In the genomic region with DNA sequence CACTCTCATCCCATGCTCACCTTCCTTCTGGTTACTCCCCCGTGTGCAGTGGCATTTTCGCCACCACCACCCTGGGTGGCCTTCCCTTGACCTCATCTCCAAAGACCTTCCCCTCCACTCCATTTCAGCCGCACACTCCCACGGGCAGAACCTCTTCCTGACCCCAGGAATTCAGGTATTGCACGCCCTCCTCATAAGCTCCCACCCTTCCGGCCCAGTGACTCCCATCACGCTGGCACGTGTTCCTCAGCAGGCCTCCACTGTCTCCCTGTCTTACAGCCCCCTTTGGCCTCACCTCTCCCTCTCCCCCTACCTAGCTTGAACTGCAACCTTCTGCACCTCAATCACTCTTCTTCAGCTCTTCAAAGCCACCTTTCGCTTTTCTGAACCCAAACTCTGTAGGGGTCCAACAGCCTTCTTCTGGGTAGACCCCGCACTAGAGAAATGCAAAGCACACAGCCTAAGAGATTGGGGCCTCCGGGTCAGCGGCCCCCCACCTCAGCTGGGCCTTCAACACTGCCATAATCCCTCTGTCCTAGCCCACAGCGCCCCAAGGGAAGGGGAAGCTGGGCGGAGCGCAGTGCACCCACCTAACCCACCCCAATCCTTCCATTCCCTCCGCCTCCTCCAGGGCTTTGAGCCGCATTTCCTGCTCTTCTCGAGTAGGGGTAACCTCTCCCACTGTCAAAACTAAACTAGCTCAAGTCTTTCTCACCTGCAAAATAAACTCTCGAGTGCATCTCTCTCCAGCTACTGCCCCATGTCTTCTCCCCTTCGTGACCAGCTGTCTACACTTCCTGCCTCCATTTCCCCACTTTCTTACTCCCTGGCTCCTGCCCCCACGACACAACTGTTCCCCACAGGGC, we compare ENCODE assay signal across 10 cellular contexts. TPM values are rescaled to one million over a fixed set of nuclear protein-coding genes. Genes with fewer than 3 reads are reported as not detected.
DNase-seq lines count a peak whose midpoint lies in the region; ATAC-seq and TF ChIP-seq lines count a peak whose summit lies in the region.
"Had no signal": no experiment of that assay in that cellular context is flagged by ENCODE, and none has a peak within 500 bp of the region (broad histone marks: within the 10 kb centered on the region; RNA-seq: fewer than 3 reads in every experiment).

No MANE protein-coding gene starts in this region.

- POLR2A ChIA-PET in RWPE1 (lab: Yijun Ruan, JAX; ENCODE audit: low non-redundant PET), result no interaction called here

- H3K36me3 ChIP-seq in left ventricle myocardium inferior, result no peaks in the 10 kb centered on the region
- no peaks in the 10 kb centered on the region for H3K36me3 ChIP-seq in iPS-15b (ENCODE audit: control insufficient read depth, insufficient read depth, low read length)
- H3K36me3 ChIP-seq in gastroesophageal sphincter, result no peaks in the 10 kb centered on the region

- H3K27ac ChIP-seq in left ventricle myocardium inferior (replicated peaks) (no peak overlapping the region), RWPE1 (peak overlapping the region; percentile 82), gastroesophageal sphincter (no peak overlapping the region)

- CTCF ChIA-PET in RWPE1 (lab: Yijun Ruan, JAX), result interaction anchor here (1.1 kb wide), 1 partner anchor 84 kb away, joined by 5 read pairs; no protein-coding TSS in a partner anchor

- TF ChIP-seq CTCF in left ventricle myocardium inferior (IDR thresholded peaks at IDR 0.05; ENCODE audit: borderline replicate concordance), result no peak
- TF ChIP-seq CTCF in RWPE1 (conservative IDR thresholded peaks at IDR 0.05; ENCODE audit: low read depth), result no peak
- no peak for TF ChIP-seq CTCF in gastroesophageal sphincter (IDR thresholded peaks at IDR 0.05)

- TF ChIP-seq EP300 in gastroesophageal sphincter (IDR thresholded peaks at IDR 0.05), result no peak

- TF ChIP-seq POLR2A in gastroesophageal sphincter (IDR thresholded peaks at IDR 0.05), result no peak

- DNase-seq in left ventricle myocardium inferior (no peak), Right ventricle myocardium superior (no peak), RWPE1 (ENCODE audit: low spot score) (no peak), hippocampal formation (lab: John Stamatoyannopoulos, UW) (no peak)

- peak overlapping the region; percentile 81 for H3K9ac ChIP-seq in iPS-15b (ENCODE audit: low read depth, low read length)

- 80 to 82% methylated on average over 5 to 16 of the region's 21 CpGs for WGBS in gastroesophageal sphincter (ENCODE audit: low coverage in 1 of 2), 2 donors

- peaks cover 3% of the 10 kb centered on the region for H3K27me3 ChIP-seq in left ventricle myocardium inferior (ENCODE audit: low read depth)
- peaks cover 6% of the 10 kb centered on the region for H3K27me3 ChIP-seq in iPS-15b (ENCODE audit: control insufficient read depth, insufficient read depth, low read length)
- no peaks in the 10 kb centered on the region for H3K27me3 ChIP-seq in gastroesophageal sphincter

- H3K4me3 ChIP-seq in left ventricle myocardium inferior (peak overlapping the region; percentile 82), iPS-15b (ENCODE audit: low read depth, low read length) (peak overlapping the region; percentile 92), gastroesophageal sphincter (no peak overlapping the region)

- H3K9me3 ChIP-seq in left ventricle myocardium inferior (replicated peaks) (no peaks in the 10 kb centered on the region), iPS-15b (ENCODE audit: control insufficient read depth, insufficient read depth, low read length) (no peaks in the 10 kb centered on the region), gastroesophageal sphincter (no peaks in the 10 kb centered on the region)

- intact Hi-C loops in left ventricle myocardium inferior (cut with micrococcal nuclease), result no loop called here
- intact Hi-C loops in Right ventricle myocardium superior (cut with DNase I), result no loop called here

- H3K4me1 ChIP-seq in left ventricle myocardium inferior (peaks cover 21% of the 10 kb centered on the region), iPS-15b (ENCODE audit: control insufficient read depth, insufficient read depth, low read length) (peaks cover 6% of the 10 kb centered on the region), gastroesophageal sphincter (peaks cover 0 to 24% (median 8%) of the 10 kb centered on the region in 3 donors)

- ATAC-seq in Right ventricle myocardium superior (ENCODE audit: poor library complexity) (no peak), gastroesophageal sphincter (no peak), GM19035 (IDR thresholded peaks at IDR 0.05; ENCODE audit: unreplicated experiment) (no peak), HG03354 (IDR thresholded peaks at IDR 0.05; ENCODE audit: poor library complexity, severe bottlenecking, unreplicated experiment) (no peak)

RNA-seq across cellular contexts. Expression of gene TMEM97, which starts 1.7 kb away (rescaled TPM):
- total RNA-seq in left ventricle myocardium inferior (2.1 TPM), Right ventricle myocardium superior (2.0 TPM), gastroesophageal sphincter (1 to 10 TPM; 4.5 to 9.2 (median 7.2) TPM)

RNA-seq across cellular contexts. Expression of gene IFT20, which starts 17.9 kb away (rescaled TPM):
- total RNA-seq in left ventricle myocardium inferior, result 14.3 TPM
- 11.2 TPM for total RNA-seq in Right ventricle myocardium superior
- 10 to 100 TPM; 34.1 to 56.5 (median 51.4) TPM for total RNA-seq in gastroesophageal sphincter

RNA-seq across cellular contexts. Expression of gene TNFAIP1, which starts 18.2 kb away (rescaled TPM):
- total RNA-seq in left ventricle myocardium inferior (35.1 TPM), Right ventricle myocardium superior (33.8 TPM), gastroesophageal sphincter (10 to 100 TPM; 19.1 to 53.2 (median 30.4) TPM)

RNA-seq across cellular contexts. Expression of gene POLDIP2, which starts 40.0 kb away (rescaled TPM):
- 154 TPM for total RNA-seq in left ventricle myocardium inferior
- 158 TPM for total RNA-seq in Right ventricle myocardium superior
- 100 to 1,000 TPM in 1 of 4 donors, 10 to 100 TPM in 3; 71.1 to 108 (median 77.8) TPM for total RNA-seq in gastroesophageal sphincter

RNA-seq across cellular contexts. Expression of gene SEBOX, which starts 47.7 kb away (rescaled TPM):
- not detected for total RNA-seq in left ventricle myocardium inferior
- not detected for total RNA-seq in Right ventricle myocardium superior
- total RNA-seq in gastroesophageal sphincter, result not detected
- total RNA-seq: lung microvascular endothelial cell, NCI-H460 had no signal

Comparison
In these comparisons a context has a peak if more than half of its experiments do, and no peak if none do; other contexts are left out.
1. H3K4me3 ChIP-seq: peak in left ventricle myocardium inferior (single experiment) and iPS-15b (single experiment); none in gastroesophageal sphincter (0 of 2).